8 cellular contexts compared by ENCODE assay signal in genomic region chr6:31701666-31702420, GRCh38. TPM values are rescaled to one million over a fixed set of nuclear protein-coding genes. Genes with fewer than 3 reads are reported as not detected.
DNase-seq lines count a peak whose midpoint lies in the region; ATAC-seq and TF ChIP-seq lines count a peak whose summit lies in the region.

No MANE protein-coding gene starts in this region.

- ATAC-seq in WTC11: no peak

- H3K27me3 Mint-ChIP-seq in WTC11 (ENCODE audit: low read depth): peaks cover 3% of the 10 kb centered on the region; the same call in 1 of the 2 replicates

- peaks cover 12% of the 10 kb centered on the region for H3K4me1 Mint-ChIP-seq in WTC11

- peak overlapping the region; percentile 95 for H3K4me3 Mint-ChIP-seq in WTC11

- TF ChIP-seq EP300 in sigmoid colon (IDR thresholded peaks at IDR 0.05): no peak

- no peaks in the 10 kb centered on the region; the same call in 1 of the 2 replicates for H3K36me3 Mint-ChIP-seq in WTC11

- WGBS in sigmoid colon, 2 donors: 21 to 27% methylated on average over 8 of the region's 8 CpGs

- H3K27ac Mint-ChIP-seq in WTC11: peak overlapping the region; percentile 94

- no peak for TF ChIP-seq CTCF in AG04449 (IDR thresholded peaks at IDR 0.05; ENCODE audit: insufficient read depth, low read length, missing control alignments)
- no peak for TF ChIP-seq CTCF in HL-60 (IDR thresholded peaks at IDR 0.05; ENCODE audit: insufficient read depth, low read length)
- TF ChIP-seq CTCF in WTC11 (IDR thresholded peaks at IDR 0.05): no peak
- no peak for TF ChIP-seq CTCF in left ventricle myocardium inferior (IDR thresholded peaks at IDR 0.05; ENCODE audit: borderline replicate concordance)
- no peak for TF ChIP-seq CTCF in sigmoid colon (IDR thresholded peaks at IDR 0.05)

- H3K9me3 ChIP-seq in left ventricle myocardium inferior (replicated peaks): no peaks in the 10 kb centered on the region
- no peaks in the 10 kb centered on the region for H3K9me3 ChIP-seq in sigmoid colon

- CTCF ChIA-PET in AG04449 (lab: Yijun Ruan, JAX): interaction anchor here (0.8 to 2.2 kb wide), 6 partner anchors 10 to 128 kb away, joined by 3 to 11 read pairs (median 5); no protein-coding TSS in a partner anchor
- CTCF ChIA-PET in WTC11 (lab: Charles Lee): interaction anchor here (1.8 to 2.2 kb wide), 3 partner anchors 12 to 250 kb away, joined by 5 to 15 read pairs (median 10); no protein-coding TSS in a partner anchor

- H3K27ac ChIP-seq in HL-60 (replicated peaks) (peak overlapping the region; percentile 96), left ventricle myocardium inferior (replicated peaks) (peak overlapping the region; percentile 99), sigmoid colon (peak overlapping the region; percentile 94 to 99 (median 97))

- peaks cover 43% of the 10 kb centered on the region for H3K4me1 ChIP-seq in left ventricle myocardium inferior
- H3K4me1 ChIP-seq in sigmoid colon: peaks cover 0 to 36% (median 22%) of the 10 kb centered on the region in 4 donors

- H3K27me3 ChIP-seq in HL-60 (ENCODE audit: insufficient read depth, poor library complexity, severe bottlenecking): no peaks in the 10 kb centered on the region
- H3K27me3 ChIP-seq in left ventricle myocardium inferior (ENCODE audit: low read depth): no peaks in the 10 kb centered on the region
- no peaks in the 10 kb centered on the region for H3K27me3 ChIP-seq in sigmoid colon

- no peak for TF ChIP-seq POLR2A in sigmoid colon (IDR thresholded peaks at IDR 0.05)

- H3K9me3 Mint-ChIP-seq in WTC11: no peaks in the 10 kb centered on the region

- no peak for DNase-seq in AG04449 (ENCODE audit: low read depth, low spot score)
- no peak for DNase-seq in HL-60 (ENCODE audit: low read depth in 1 of 2, low spot score in 1 of 2)
- no peak for DNase-seq in WTC11 (ENCODE audit: low spot score)
- peak; percentile 57 for DNase-seq in left ventricle myocardium inferior
- DNase-seq in sigmoid colon: no peak
- DNase-seq in dedifferentiated amniotic fluid mesenchymal stem cell (ENCODE audit: extremely low spot score): no peak
- DNase-seq in HuH-7.5 (ENCODE audit: low spot score): no peak
- DNase-seq in NOMO-1 treated with dmso at 0.1 percent for 144 hours (lab: John Stamatoyannopoulos, UW; ENCODE audit: unreplicated experiment): no peak

- peak overlapping the region; percentile 84 for H3K4me3 ChIP-seq in AG04449 (ENCODE audit: low read depth, low read length)
- H3K4me3 ChIP-seq in HL-60 (replicated peaks; ENCODE audit: insufficient read depth, low read length): peak overlapping the region; percentile 64
- H3K4me3 ChIP-seq in left ventricle myocardium inferior: peak overlapping the region; percentile 90
- peak overlapping the region; percentile 66 to 92 (median 80) for H3K4me3 ChIP-seq in sigmoid colon

- H3K36me3 ChIP-seq in left ventricle myocardium inferior: peaks cover 26% of the 10 kb centered on the region
- peaks cover 0 to 38% (median 13%) of the 10 kb centered on the region in 4 donors for H3K36me3 ChIP-seq in sigmoid colon

- intact Hi-C loops in left ventricle myocardium inferior (cut with micrococcal nuclease): no loop called here
- intact Hi-C loops in sigmoid colon (cut with DNase I): loop anchor here (10.0 kb wide), 1 partner anchor 157 kb away; the partner anchor contains the start of genes ATP6V1G2, DDX39B and NFKBIL1

- POLR2A ChIA-PET in AG04449 (lab: Yijun Ruan, JAX): interaction anchor here (0.6 to 1.9 kb wide), 4 partner anchors 8 to 128 kb away, joined by 3 to 6 read pairs (median 3); partner anchors contain the start of gene HSPA1B
- POLR2A ChIA-PET in WTC11 (lab: Charles Lee): no interaction called here

TF ChIP-seq in WTC11, 78 proteins besides CTCF, POLR2A, EP300 and RAD21 (continues in another document):
- TF ChIP-seq ERG (CRISPR knock-in tag; IDR thresholded peaks at IDR 0.05): no peak
- TF ChIP-seq ZNF121 (CRISPR knock-in tag; IDR thresholded peaks at IDR 0.05): no peak
- TF ChIP-seq ZNF232 (CRISPR knock-in tag; IDR thresholded peaks at IDR 0.05): no peak
- no peak for TF ChIP-seq SMAD4 (CRISPR knock-in tag; IDR thresholded peaks at IDR 0.05)
- no peak for TF ChIP-seq FOXP1 (CRISPR knock-in tag; IDR thresholded peaks at IDR 0.05; ENCODE audit: borderline replicate concordance)
- TF ChIP-seq ZBTB43 (CRISPR knock-in tag; IDR thresholded peaks at IDR 0.05): no peak
- TF ChIP-seq EMX1 (CRISPR knock-in tag; IDR thresholded peaks at IDR 0.05): no peak
- TF ChIP-seq JAZF1 (CRISPR knock-in tag; IDR thresholded peaks at IDR 0.05): no peak
- TF ChIP-seq FOXK1 (CRISPR knock-in tag; IDR thresholded peaks at IDR 0.05): no peak
- TF ChIP-seq ZNF138 (CRISPR knock-in tag; conservative IDR thresholded peaks at IDR 0.05): no peak
- no peak for TF ChIP-seq GRHL2 (CRISPR knock-in tag; IDR thresholded peaks at IDR 0.05; ENCODE audit: insufficient replicate concordance, severe bottlenecking)
- TF ChIP-seq ZNF396 (CRISPR knock-in tag; IDR thresholded peaks at IDR 0.05; ENCODE audit: borderline replicate concordance): no peak
- no peak for TF ChIP-seq FOXP4 (CRISPR knock-in tag; IDR thresholded peaks at IDR 0.05)

RNA-seq across cellular contexts. Expression of gene ABHD16A, which starts 1.3 kb away (rescaled TPM):
- total RNA-seq in WTC11 (2021) (28.6 to 30.3 TPM (median 29.8 TPM) in 3 replicates), left ventricle myocardium inferior (29.6 TPM), sigmoid colon (10 to 100 TPM; 37.8 to 63.4 (median 51.6) TPM)
- 10 to 100 TPM; 16.9 to 52.0 (median 17.4) TPM for polyA plus RNA-seq in sigmoid colon

RNA-seq across cellular contexts. Expression of gene LY6G6F, which starts 4.8 kb away (rescaled TPM):
- not detected in 3 replicates for total RNA-seq in WTC11 (2021)
- total RNA-seq in left ventricle myocardium inferior: not detected
- total RNA-seq in sigmoid colon: not detected
- not detected for polyA plus RNA-seq in sigmoid colon

RNA-seq across cellular contexts. Expression of gene LY6G6D, which starts 13.3 kb away (rescaled TPM):
- total RNA-seq in WTC11 (2021): not detected in 3 replicates
- not detected for total RNA-seq in left ventricle myocardium inferior
- total RNA-seq in sigmoid colon: 10 to 100 TPM in 1 of 4 donors, 1 to 10 TPM in 2, not detected in 1; 2.9 to 21.2 (median 6.4) TPM
- 1 to 10 TPM in 1 of 3 donors, under 1 TPM in 1, not detected in 1; 0.31 to 8.4 TPM for polyA plus RNA-seq in sigmoid colon

RNA-seq across cellular contexts. Expression of gene LY6G6C, which starts 19.7 kb away (rescaled TPM):
- 0.21 to 0.35 TPM in 2 of 3 replicates, not detected in the other for total RNA-seq in WTC11 (2021)
- not detected for total RNA-seq in left ventricle myocardium inferior
- total RNA-seq in sigmoid colon: not detected
- polyA plus RNA-seq in sigmoid colon: 1 to 10 TPM in 2 of 3 donors, under 1 TPM in 1; 0.07 to 1.2 (median 1.2) TPM

RNA-seq across cellular contexts. Expression of gene LY6G5C, which starts 21.0 kb away (rescaled TPM):
- total RNA-seq in WTC11 (2021) (0.98 to 1.6 TPM (median 1.0 TPM) in 3 replicates), left ventricle myocardium inferior (1.5 TPM), sigmoid colon (1 to 10 TPM in 1 of 4 donors, under 1 TPM in 2, not detected in 1; 0.68 to 1.1 (median 0.99) TPM)
- 1 to 10 TPM; 1.8 to 3.2 (median 2.7) TPM for polyA plus RNA-seq in sigmoid colon
